31 cellular contexts compared by ENCODE assay signal in the genomic region with DNA sequence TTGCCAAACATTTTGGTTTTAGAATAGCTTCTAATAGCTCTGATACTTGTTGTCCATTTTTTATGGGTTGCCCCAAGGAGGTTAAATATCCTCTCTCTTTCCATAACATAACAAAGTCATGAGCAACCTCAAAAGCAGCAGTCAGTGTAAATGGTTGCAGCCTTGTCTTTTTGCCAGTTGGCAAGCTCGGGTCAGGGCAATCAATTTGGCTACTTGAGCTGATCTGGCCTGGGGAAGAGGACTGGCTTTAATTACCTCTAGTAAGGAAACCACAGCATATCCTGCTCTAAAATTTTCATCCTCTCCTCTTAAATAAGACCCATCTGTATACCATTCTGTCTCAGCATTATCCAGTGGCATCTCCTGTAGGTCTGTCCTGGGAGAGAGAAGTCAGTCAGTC. TPM values are rescaled to one million over a fixed set of nuclear protein-coding genes. Genes with fewer than 3 reads are reported as not detected.
DNase-seq lines count a peak whose midpoint lies in the region; ATAC-seq, FAIRE-seq and TF ChIP-seq lines count a peak whose summit lies in the region.
"Had no signal": no experiment of that assay in that cellular context is flagged by ENCODE, and none has a peak within 500 bp of the region (broad histone marks: within the 10 kb centered on the region; RNA-seq: fewer than 3 reads in every experiment).

No MANE protein-coding gene starts in this region.

- FAIRE-seq in astrocyte (lab: Jason Lieb, UNC) = no peak
- FAIRE-seq: A204.1 had no signal

- no peaks in the 10 kb centered on the region for H3K36me3 ChIP-seq in astrocyte (ENCODE audit: insufficient read depth, low read length)
- H3K36me3 ChIP-seq: brain microvascular endothelial cell, neural progenitor cell had no signal

- H3K4me3 Mint-ChIP-seq in astrocyte (ENCODE audit: unreplicated experiment) = no peak overlapping the region
- H3K4me3 Mint-ChIP-seq in glutamatergic neuron (ENCODE audit: unreplicated experiment) = no peak overlapping the region
- H3K4me3 Mint-ChIP-seq in activated naive CD8-positive, alpha-beta T cell treated with anti-CD3 and anti-CD28 coated beads for 36 hours = no peak overlapping the region
- no peak overlapping the region for H3K4me3 Mint-ChIP-seq in effector memory CD8-positive, alpha-beta T cell
- H3K4me3 Mint-ChIP-seq: activated B cell treated with CpG ODN at 0.5 μM for 24 hours; activated naive CD8-positive, alpha-beta T cell; neural progenitor cell; type B pancreatic cell had no signal

- peaks cover 3% of the 10 kb centered on the region for H3K9me3 Mint-ChIP-seq in astrocyte (ENCODE audit: unreplicated experiment)
- peaks cover 5% of the 10 kb centered on the region for H3K9me3 Mint-ChIP-seq in glutamatergic neuron (ENCODE audit: unreplicated experiment)
- H3K9me3 Mint-ChIP-seq in activated naive CD8-positive, alpha-beta T cell treated with anti-CD3 and anti-CD28 coated beads for 36 hours = no peaks in the 10 kb centered on the region
- no peaks in the 10 kb centered on the region for H3K9me3 Mint-ChIP-seq in effector memory CD8-positive, alpha-beta T cell
- H3K9me3 Mint-ChIP-seq: activated T-helper 2 cell treated with anti-CD3 and anti-CD28 coated beads, Interferon-gamma antibody, Interleukin-2, Interleukin-4, amounts not matched to agents 10 μg/mL and 5 μg/mL and 100 μg/mL, durations not matched to agents 14 hours and 24 hours and 36 hours; type B pancreatic cell had no signal

- H3K36me3 Mint-ChIP-seq in astrocyte (ENCODE audit: low read depth, unreplicated experiment) = no peaks in the 10 kb centered on the region
- H3K36me3 Mint-ChIP-seq in glutamatergic neuron (ENCODE audit: unreplicated experiment) = no peaks in the 10 kb centered on the region
- no peaks in the 10 kb centered on the region for H3K36me3 Mint-ChIP-seq in activated naive CD8-positive, alpha-beta T cell treated with anti-CD3 and anti-CD28 coated beads for 36 hours
- H3K36me3 Mint-ChIP-seq in effector memory CD8-positive, alpha-beta T cell (ENCODE audit: insufficient read depth) = peaks cover 2% of the 10 kb centered on the region
- H3K36me3 Mint-ChIP-seq: activated naive CD8-positive, alpha-beta T cell; neural progenitor cell; type B pancreatic cell had no signal

- H3K4me1 ChIP-seq in astrocyte (ENCODE audit: insufficient read depth, low read length) = no peaks in the 10 kb centered on the region

- DNase-seq in AG08395 (ENCODE audit: low spot score) (peak; percentile 78), GM04504 (ENCODE audit: low read depth) (peak; percentile 89), astrocyte (ENCODE audit: low read depth) (peak; percentile 6), fibroblast of the aortic adventitia (ENCODE audit: low read depth) (peak; percentile 57), glutamatergic neuron (no peak)
- DNase-seq in activated naive CD8-positive, alpha-beta T cell treated with anti-CD3 and anti-CD28 coated beads for 36 hours = no peak
- DNase-seq in effector memory CD8-positive, alpha-beta T cell = no peak
- DNase-seq: activated B cell treated with CpG ODN at 0.5 μM for 24 hours; activated CD8-positive, alpha-beta memory T cell treated with anti-CD3 and anti-CD28 coated beads, Interleukin-2, amount 50 U/mL, for 4 hours; brain microvascular endothelial cell; Calu3; effector CD8-positive, alpha-beta T cell; HCEC 1CT; head of caudate nucleus; NCI-H1105; NCI-H2029 treated with DMSO at 0.1 percent for 48 hours; NCI-H82; posterior cingulate gyrus; SW 1271; T1000 had no signal

- TF ChIP-seq CTCF in astrocyte (IDR thresholded peaks at IDR 0.05; ENCODE audit: insufficient read depth, low read depth, low read length) (no peak), fibroblast of the aortic adventitia (IDR thresholded peaks at IDR 0.05; ENCODE audit: insufficient read depth, low read length) (no peak), glutamatergic neuron (IDR thresholded peaks at IDR 0.05; ENCODE audit: partially characterized antibody, unreplicated experiment) (no peak)

- H3K27me3 Mint-ChIP-seq in astrocyte (ENCODE audit: low read depth, unreplicated experiment) = no peaks in the 10 kb centered on the region
- H3K27me3 Mint-ChIP-seq in glutamatergic neuron (ENCODE audit: unreplicated experiment) = peaks cover 3% of the 10 kb centered on the region
- peaks cover 17% of the 10 kb centered on the region for H3K27me3 Mint-ChIP-seq in activated naive CD8-positive, alpha-beta T cell treated with anti-CD3 and anti-CD28 coated beads for 36 hours
- H3K27me3 Mint-ChIP-seq in effector memory CD8-positive, alpha-beta T cell = peaks cover 47 to 67% of the 10 kb centered on the region in 2 donors
- H3K27me3 Mint-ChIP-seq: type B pancreatic cell had no signal

- H3K27me3 ChIP-seq in astrocyte (ENCODE audit: insufficient read depth, low read length) = peaks cover 2% of the 10 kb centered on the region
- H3K27me3 ChIP-seq: brain microvascular endothelial cell, neural progenitor cell had no signal

- ATAC-seq in HG03457 (IDR thresholded peaks at IDR 0.05; ENCODE audit: unreplicated experiment) = no peak
- ATAC-seq in effector memory CD8-positive, alpha-beta T cell (replicated peaks) = no peak
- ATAC-seq: esophagus mucosa, Right ventricle myocardium inferior, sciatic nerve had no signal

- H3K27ac ChIP-seq in astrocyte (ENCODE audit: low read depth, low read length) = no peak overlapping the region
- H3K27ac ChIP-seq: brain microvascular endothelial cell, C4-2B, HL-60, neural progenitor cell had no signal

- H2AFZ ChIP-seq in astrocyte (ENCODE audit: low read depth, low read length) = no peak overlapping the region
- H2AFZ ChIP-seq: neural progenitor cell had no signal

- no peak overlapping the region for H3K9ac ChIP-seq in astrocyte (ENCODE audit: low read length)
- H3K9ac ChIP-seq: neural progenitor cell had no signal

- no peaks in the 10 kb centered on the region for H3K79me2 ChIP-seq in astrocyte (ENCODE audit: insufficient read depth, low read length)

- H3K4me1 Mint-ChIP-seq in astrocyte (ENCODE audit: low read depth, unreplicated experiment) = no peaks in the 10 kb centered on the region
- H3K4me1 Mint-ChIP-seq in glutamatergic neuron (ENCODE audit: low read depth, unreplicated experiment) = no peaks in the 10 kb centered on the region
- H3K4me1 Mint-ChIP-seq in activated naive CD8-positive, alpha-beta T cell treated with anti-CD3 and anti-CD28 coated beads for 36 hours = no peaks in the 10 kb centered on the region
- no peaks in the 10 kb centered on the region for H3K4me1 Mint-ChIP-seq in effector memory CD8-positive, alpha-beta T cell (ENCODE audit: low read depth in 2 of 2)
- H3K4me1 Mint-ChIP-seq: neural progenitor cell had no signal

- H4K20me1 ChIP-seq in astrocyte (ENCODE audit: insufficient read depth, low read length) = no peaks in the 10 kb centered on the region

- H3K4me3 ChIP-seq in astrocyte (ENCODE audit: insufficient read depth, low read depth, low read length) (no peak overlapping the region), fibroblast of the aortic adventitia (ENCODE audit: low read depth, low read length) (no peak overlapping the region)
- H3K4me3 ChIP-seq: neural progenitor cell had no signal

- no peak overlapping the region for H3K4me2 ChIP-seq in astrocyte (ENCODE audit: low read length)
- H3K4me2 ChIP-seq: neural progenitor cell had no signal

- H3K27ac Mint-ChIP-seq in astrocyte (ENCODE audit: unreplicated experiment) (no peak overlapping the region), glutamatergic neuron (ENCODE audit: unreplicated experiment) (no peak overlapping the region)
- H3K27ac Mint-ChIP-seq in activated naive CD8-positive, alpha-beta T cell treated with anti-CD3 and anti-CD28 coated beads for 36 hours = no peak overlapping the region
- no peak overlapping the region for H3K27ac Mint-ChIP-seq in effector memory CD8-positive, alpha-beta T cell
- H3K27ac Mint-ChIP-seq: activated B cell treated with CpG ODN at 0.5 μM for 24 hours; activated naive CD8-positive, alpha-beta T cell; activated T-helper 2 cell treated with anti-CD3 and anti-CD28 coated beads, Interferon-gamma antibody, Interleukin-2, Interleukin-4, amounts not matched to agents 10 μg/mL and 5 μg/mL and 100 μg/mL, durations not matched to agents 14 hours and 24 hours and 36 hours; neural progenitor cell; type B pancreatic cell had no signal

- H3K9me3 ChIP-seq in astrocyte (ENCODE audit: insufficient read depth, low read depth, low read length) = no peaks in the 10 kb centered on the region

RNA-seq across cellular contexts. Expression of a gene that starts 21.2 kb away (rescaled TPM):
- total RNA-seq in astrocyte = 1.1 and 1.3 TPM in 2 replicates
- 4.8 and 7.2 TPM in 2 replicates for total RNA-seq in fibroblast of the aortic adventitia (ENCODE audit: low replicate concordance)
- total RNA-seq in glutamatergic neuron (ENCODE audit: unreplicated experiment) = 0.56 TPM
- 1 to 10 TPM; 1.9 to 2.7 TPM for total RNA-seq in activated naive CD8-positive, alpha-beta T cell treated with anti-CD3 and anti-CD28 coated beads for 36 hours

RNA-seq across cellular contexts. Expression of a gene that starts 44.5 kb away (rescaled TPM):
- total RNA-seq in astrocyte (not detected in 2 replicates), fibroblast of the aortic adventitia (ENCODE audit: low replicate concordance) (0.18 and 7.8 TPM in 2 replicates), glutamatergic neuron (ENCODE audit: unreplicated experiment) (not detected)
- total RNA-seq in activated naive CD8-positive, alpha-beta T cell treated with anti-CD3 and anti-CD28 coated beads for 36 hours = not detected
- total RNA-seq: activated T-helper 2 cell treated with anti-CD3 and anti-CD28 coated beads, Interferon-gamma antibody, Interleukin-2, Interleukin-4, amounts not matched to agents 10 μg/mL and 5 μg/mL and 100 μg/mL, durations not matched to agents 14 hours and 24 hours and 36 hours; Calu3 had no signal

Comparison
In these comparisons a context has a peak if more than half of its experiments do, and no peak if none do; other contexts are left out.
1. DNase-seq: peak in AG08395 (single experiment), GM04504 (single experiment), astrocyte (single experiment) and fibroblast of the aortic adventitia (single experiment); none in glutamatergic neuron (single experiment), activated naive CD8-positive, alpha-beta T cell treated with anti-CD3 and anti-CD28 coated beads for 36 hours (single experiment) and effector memory CD8-positive, alpha-beta T cell (0 of 3).